In the genomic region with DNA sequence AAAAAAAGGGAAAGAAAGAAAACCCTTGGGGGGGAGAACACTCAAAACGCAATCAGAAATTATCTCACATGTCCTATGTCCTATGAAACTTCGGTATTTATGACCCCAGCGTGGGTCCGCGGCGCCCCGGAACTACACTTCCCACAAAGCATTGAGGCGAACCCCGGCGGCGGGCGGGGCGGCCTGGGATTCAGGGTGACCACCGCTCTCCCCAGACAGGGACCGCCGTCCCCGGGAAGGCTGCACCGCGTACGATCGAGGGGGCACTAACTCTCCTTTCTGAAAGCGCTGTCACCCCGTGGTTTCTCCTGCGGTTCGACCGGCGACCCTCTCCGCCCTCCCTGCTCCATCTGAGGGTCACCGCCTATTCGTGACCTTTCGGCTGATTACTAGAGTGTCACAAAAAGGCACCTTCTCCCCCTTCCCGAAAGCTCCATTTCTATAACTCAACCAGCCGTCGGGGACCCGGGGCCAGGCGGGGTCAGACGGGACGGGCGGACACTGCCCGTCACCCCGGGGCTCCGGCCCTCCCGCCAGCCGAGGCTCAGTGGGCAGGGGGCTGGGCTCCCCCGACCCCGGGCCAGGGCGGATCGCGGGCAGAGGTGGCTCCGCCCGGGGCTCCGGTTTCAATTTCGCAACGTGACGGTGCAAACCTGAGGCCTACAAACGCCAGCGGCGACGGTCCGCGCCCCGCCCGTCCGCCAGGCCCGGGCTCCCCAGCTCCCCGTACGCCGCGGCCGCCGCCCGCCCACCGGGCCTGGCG, we compare ENCODE assay signal across 1 cellular context.
A peak's percentile ranks its signal among the peaks of the same experiment; 100 is the strongest.
TF ChIP-seq lines count a peak whose summit lies in the region.

No MANE protein-coding gene starts in this region.

TF ChIP-seq in K562, 482 proteins besides CTCF, POLR2A, EP300 and RAD21 (continued from another document and continues in another):
- TF ChIP-seq ZNF398 (CRISPR knock-in tag; IDR thresholded peaks at IDR 0.05) (no peak), SAP30 (IDR thresholded peaks at IDR 0.05; ENCODE audit: borderline replicate concordance, insufficient read depth, low read depth, low read length, poor library complexity, severe bottlenecking) (peak; percentile 76), ARID2 (IDR thresholded peaks at IDR 0.05) (no peak), HDAC3 (IDR thresholded peaks at IDR 0.05; ENCODE audit: borderline replicate concordance, partially characterized antibody) (no peak), NR4A1 (CRISPR knock-in tag; IDR thresholded peaks at IDR 0.05) (no peak), NR4A1 (tag; IDR thresholded peaks at IDR 0.05) (no peak), ZNF217 (CRISPR knock-in tag; IDR thresholded peaks at IDR 0.05) (no peak), RERE (CRISPR knock-in tag; IDR thresholded peaks at IDR 0.05; ENCODE audit: borderline replicate concordance) (no peak), ZBTB5 (IDR thresholded peaks at IDR 0.05) (no peak), NR2F6 (CRISPR knock-in tag; IDR thresholded peaks at IDR 0.05) (no peak), RFX1 (IDR thresholded peaks at IDR 0.05) (no peak), FOXA1 (IDR thresholded peaks at IDR 0.05; ENCODE audit: borderline replicate concordance) (no peak), ARID3A (IDR thresholded peaks at IDR 0.05; ENCODE audit: borderline replicate concordance, low read depth, low read length) (no peak), SAFB (IDR thresholded peaks at IDR 0.05; ENCODE audit: borderline replicate concordance, low read depth, low read length) (no peak), EWSR1 (IDR thresholded peaks at IDR 0.05; ENCODE audit: borderline replicate concordance, low read depth, partially characterized antibody) (no peak), TSC22D4 (tag; IDR thresholded peaks at IDR 0.05) (no peak), TGIF2 (CRISPR knock-in tag; IDR thresholded peaks at IDR 0.05) (peak; percentile 81; the same call in 1 of the 2 replicates), WHSC1 (IDR thresholded peaks at IDR 0.05; ENCODE audit: low read length) (no peak), ZNF174 (CRISPR knock-in tag; IDR thresholded peaks at IDR 0.05) (no peak), ZNF143 (CRISPR knock-in tag; IDR thresholded peaks at IDR 0.05) (peak; percentile 86), CTCFL (IDR thresholded peaks at IDR 0.05; ENCODE audit: borderline replicate concordance, insufficient read depth, low read depth, low read length, poor library complexity, severe bottlenecking) (no peak), TAF1 (IDR thresholded peaks at IDR 0.05; ENCODE audit: control insufficient read depth, extremely low read depth, insufficient read depth, low read length, severe bottlenecking) (peak; percentile 65), ZNF41 (CRISPR knock-in tag; conservative IDR thresholded peaks at IDR 0.05) (no peak), POLR3G (IDR thresholded peaks at IDR 0.05; ENCODE audit: extremely low read depth, insufficient read length, insufficient replicate concordance) (no peak), ZNF57 (CRISPR knock-in tag; IDR thresholded peaks at IDR 0.05) (no peak), PTBP1 (IDR thresholded peaks at IDR 0.05; ENCODE audit: low read depth, low read length) (no peak)
- TF ChIP-seq, protein P1, sequence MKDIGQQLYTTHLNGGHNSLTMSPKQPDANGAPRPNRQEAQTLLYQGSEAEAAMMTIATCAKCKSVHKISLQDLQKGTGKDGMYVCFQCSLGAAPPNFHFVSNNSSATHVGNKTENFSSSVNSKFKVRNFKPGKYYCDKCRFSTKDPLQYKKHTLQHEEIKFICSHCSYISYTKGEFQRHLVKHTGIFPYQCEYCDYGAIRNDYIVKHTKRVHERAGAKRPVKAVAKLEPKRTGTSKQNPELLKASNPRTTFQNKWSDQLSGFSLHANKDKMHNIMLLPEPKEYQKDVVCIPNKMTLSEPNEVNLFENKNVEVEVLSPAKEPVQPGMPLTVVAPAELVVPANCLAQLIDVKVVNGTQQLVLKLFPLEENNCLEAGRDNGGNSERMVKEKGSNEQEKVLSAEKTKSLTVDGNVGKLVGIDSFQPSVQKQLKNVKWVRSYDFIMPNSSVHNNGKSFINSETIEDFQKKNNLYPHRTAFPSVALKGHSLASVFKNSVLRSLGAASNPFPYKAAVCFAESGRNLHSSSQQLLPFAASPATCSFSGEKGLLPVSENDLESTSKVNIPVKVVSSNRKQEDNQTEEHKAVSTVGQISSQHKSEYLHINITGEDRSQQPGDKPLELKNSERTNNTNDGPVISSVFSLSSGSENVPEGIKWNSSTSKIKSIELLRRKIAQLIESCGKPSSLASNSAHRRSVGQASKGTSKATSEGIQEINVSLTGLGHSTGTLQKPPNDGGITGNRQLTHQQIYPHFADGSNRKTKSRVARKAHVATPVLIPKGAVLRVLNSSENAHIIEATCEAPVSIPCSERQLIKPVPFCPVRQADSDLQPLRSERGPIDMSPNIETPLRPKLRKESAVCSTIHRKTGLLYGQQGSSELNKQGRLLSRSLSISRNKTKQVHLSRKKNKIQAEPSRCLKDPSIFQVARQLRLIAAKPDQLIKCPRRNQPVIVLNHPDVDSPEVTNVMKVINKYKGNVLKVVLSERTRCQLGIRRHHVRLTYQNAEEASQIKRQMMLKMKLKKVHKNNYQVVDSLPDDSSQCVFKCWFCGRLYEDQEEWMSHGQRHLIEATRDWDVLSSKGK (CRISPR knock-in tag; IDR thresholded peaks at IDR 0.05): no peak
- TF ChIP-seq, protein P2, sequence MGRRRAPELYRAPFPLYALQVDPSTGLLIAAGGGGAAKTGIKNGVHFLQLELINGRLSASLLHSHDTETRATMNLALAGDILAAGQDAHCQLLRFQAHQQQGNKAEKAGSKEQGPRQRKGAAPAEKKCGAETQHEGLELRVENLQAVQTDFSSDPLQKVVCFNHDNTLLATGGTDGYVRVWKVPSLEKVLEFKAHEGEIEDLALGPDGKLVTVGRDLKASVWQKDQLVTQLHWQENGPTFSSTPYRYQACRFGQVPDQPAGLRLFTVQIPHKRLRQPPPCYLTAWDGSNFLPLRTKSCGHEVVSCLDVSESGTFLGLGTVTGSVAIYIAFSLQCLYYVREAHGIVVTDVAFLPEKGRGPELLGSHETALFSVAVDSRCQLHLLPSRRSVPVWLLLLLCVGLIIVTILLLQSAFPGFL (CRISPR knock-in tag; IDR thresholded peaks at IDR 0.05): no peak
- TF ChIP-seq, protein P3, sequence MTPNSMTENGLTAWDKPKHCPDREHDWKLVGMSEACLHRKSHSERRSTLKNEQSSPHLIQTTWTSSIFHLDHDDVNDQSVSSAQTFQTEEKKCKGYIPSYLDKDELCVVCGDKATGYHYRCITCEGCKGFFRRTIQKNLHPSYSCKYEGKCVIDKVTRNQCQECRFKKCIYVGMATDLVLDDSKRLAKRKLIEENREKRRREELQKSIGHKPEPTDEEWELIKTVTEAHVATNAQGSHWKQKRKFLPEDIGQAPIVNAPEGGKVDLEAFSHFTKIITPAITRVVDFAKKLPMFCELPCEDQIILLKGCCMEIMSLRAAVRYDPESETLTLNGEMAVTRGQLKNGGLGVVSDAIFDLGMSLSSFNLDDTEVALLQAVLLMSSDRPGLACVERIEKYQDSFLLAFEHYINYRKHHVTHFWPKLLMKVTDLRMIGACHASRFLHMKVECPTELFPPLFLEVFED (CRISPR knock-in tag; conservative IDR thresholded peaks at IDR 0.05): no peak
